In genomic region chr6:5998741-5999687, GRCh38 we compare ENCODE assay signal across 9 cellular contexts. TPM values are rescaled to one million over a fixed set of nuclear protein-coding genes. Genes with fewer than 3 reads are reported as not detected.
DNase-seq lines count a peak whose midpoint lies in the region; ATAC-seq, FAIRE-seq and TF ChIP-seq lines count a peak whose summit lies in the region.
"Had no signal": no experiment of that assay in that cellular context is flagged by ENCODE, and none has a peak within 500 bp of the region (broad histone marks: within the 10 kb centered on the region; RNA-seq: fewer than 3 reads in every experiment).

No MANE protein-coding gene starts in this region.

- DNase-seq in activated T-cell treated with anti-CD3 and anti-CD28 coated beads, Interleukin-2, amount 50 U/mL, for 24 hours = peak; percentile 50
- DNase-seq in activated T-cell treated with anti-CD3 and anti-CD28 coated beads for 4 hours (no peak), GM12878 (ENCODE audit: low read depth, low spot score) (no peak), HepG2 (ENCODE audit: low spot score) (no peak), thoracic aorta (ENCODE audit: low spot score) (no peak), NCI-H1930 (lab: John Stamatoyannopoulos, UW) (no peak), HEK293T (ENCODE audit: extremely low spot score) (no peak)
- DNase-seq: OCI-M1 had no signal

- peaks cover 74% of the 10 kb centered on the region for H3K4me1 Mint-ChIP-seq in activated T-cell treated with anti-CD3 and anti-CD28 coated beads, Interleukin-2, amount 50 U/mL, for 24 hours (ENCODE audit: low read depth)

- H3K36me3 Mint-ChIP-seq in activated T-cell treated with anti-CD3 and anti-CD28 coated beads, Interleukin-2, amount 50 U/mL, for 24 hours (ENCODE audit: low read depth) = no peaks in the 10 kb centered on the region

- POLR2A ChIA-PET in GM12878 (lab: Charles Lee) = no interaction called here
- POLR2A ChIA-PET in HepG2 (lab: Yijun Ruan, JAX) = no interaction called here
- POLR2A ChIA-PET in HEK293T (lab: Yijun Ruan, JAX) = interaction anchor here (2.4 kb wide), 1 partner anchor 8 kb away, joined by 12 read pairs; the partner anchor contains the start of gene NRN1

- no peak for TF ChIP-seq POLR2A in GM12878 (IDR thresholded peaks at IDR 0.05; ENCODE audit: low read depth, low read length)
- no peak for TF ChIP-seq POLR2A in HepG2 (IDR thresholded peaks at IDR 0.05; ENCODE audit: insufficient read depth in 1 of 2, low read depth in 2 of 2, low read length in 2 of 2)

- H3K4me2 ChIP-seq in GM12878 (ENCODE audit: control insufficient read depth, insufficient read depth) = peak overlapping the region; percentile 25; the same call in 1 of the 2 replicates
- H3K4me2 ChIP-seq in HepG2 (ENCODE audit: low read depth, low read length) = no peak overlapping the region

- no peaks in the 10 kb centered on the region for H3K36me3 ChIP-seq in GM12878 (ENCODE audit: control insufficient read depth in 2 of 2, insufficient read depth in 2 of 2, low read length in 1 of 2)
- H3K36me3 ChIP-seq in HepG2 (replicated peaks in 1 of 2; ENCODE audit: control insufficient read depth in 1 of 2, insufficient read depth in 2 of 2, low read length in 2 of 2) = no peaks in the 10 kb centered on the region
- H3K36me3 ChIP-seq in thoracic aorta = no peaks in the 10 kb centered on the region

- TF ChIP-seq EP300 in GM12878 (IDR thresholded peaks at IDR 0.05; ENCODE audit: borderline replicate concordance in 1 of 2, control insufficient read depth in 1 of 2, low read depth in 2 of 2, low read length in 2 of 2) (no peak), HepG2 (IDR thresholded peaks at IDR 0.05; ENCODE audit: low read depth in 2 of 2, low read length in 2 of 2) (no peak), HepG2 (CRISPR knock-in tag; IDR thresholded peaks at IDR 0.05; ENCODE audit: borderline replicate concordance) (no peak)

- ATAC-seq in GM12878 = no peak
- ATAC-seq in HepG2 = no peak
- ATAC-seq in thoracic aorta (ENCODE audit: insufficient number of reproducible peaks, low FRiP score, low read depth) = no peak
- ATAC-seq in HG02798 (IDR thresholded peaks at IDR 0.05; ENCODE audit: poor library complexity, unreplicated experiment) = no peak

- H3K4me1 ChIP-seq in GM12878 (ENCODE audit: control insufficient read depth, insufficient read depth, low read length) = no peaks in the 10 kb centered on the region; the same call in 1 of the 2 replicates
- H3K4me1 ChIP-seq in HepG2 (ENCODE audit: insufficient read depth, low read length) = peaks cover 14% of the 10 kb centered on the region
- peaks cover 18 to 48% of the 10 kb centered on the region in 2 donors for H3K4me1 ChIP-seq in thoracic aorta (ENCODE audit: control insufficient read depth in 1 of 2, low read depth in 2 of 2)

- 32% methylated on average over 59 of the region's 59 CpGs for WGBS in GM12878 (ENCODE audit: insufficient coverage, insufficient replicate concordance, low lambda C conversion rate, missing lambda C conversion rate)
- 38% methylated on average over 44 of the region's 59 CpGs for WGBS in HepG2 (ENCODE audit: low lambda C conversion rate)

- SMC1A ChIA-PET in GM12878 (lab: Charles Lee; ENCODE audit: uncharacterized antibody, unreplicated experiment) = interaction anchor here (1.2 kb wide), 1 partner anchor 13 kb away, joined by 3 read pairs; no protein-coding TSS in a partner anchor

- H3K9me3 Mint-ChIP-seq in activated T-cell treated with anti-CD3 and anti-CD28 coated beads, Interleukin-2, amount 50 U/mL, for 24 hours = peaks cover 4% of the 10 kb centered on the region

- RAD21 ChIA-PET in GM12878 (lab: Charles Lee; ENCODE audit: unreplicated experiment) = no interaction called here

- TF ChIP-seq CTCF in GM12878 (IDR thresholded peaks at IDR 0.05 in 2 of 3, conservative IDR thresholded peaks at IDR 0.05 in 1 of 3; ENCODE audit: control insufficient read depth in 2 of 3, extremely low read depth in 1 of 3, insufficient read depth in 1 of 3, low read depth in 3 of 3, low read length in 3 of 3) = no peak
- 0 out of 2 replicates have a peak, but pooled peaks have one; percentile 11 for TF ChIP-seq CTCF in HepG2 (CRISPR knock-in tag; IDR thresholded peaks at IDR 0.05)
- no peak for TF ChIP-seq CTCF in thoracic aorta (IDR thresholded peaks at IDR 0.05)

- intact Hi-C loops in GM12878 (cut with micrococcal nuclease; ENCODE audit: unreplicated experiment) = no loop called here
- intact Hi-C loops in HepG2 (cut with micrococcal nuclease; ENCODE audit: unreplicated experiment) = no loop called here

- no peak overlapping the region for H2AFZ ChIP-seq in GM12878 (ENCODE audit: control insufficient read depth, low read depth, low read length)
- H2AFZ ChIP-seq in HepG2 (ENCODE audit: low read length) = no peak overlapping the region

- H3K79me2 ChIP-seq in GM12878 (ENCODE audit: control insufficient read depth, insufficient read depth, low read length) = no peaks in the 10 kb centered on the region
- H3K79me2 ChIP-seq in HepG2 (ENCODE audit: insufficient read depth, low read length) = no peaks in the 10 kb centered on the region

- no TSS peak for BruUV-seq in GM12878 (replicated peaks; lab: Mats Ljungman, UMichigan)
- no TSS peak for BruUV-seq in HepG2 (replicated peaks; lab: Mats Ljungman, UMichigan)

- no peak for FAIRE-seq in GM12878 (lab: Jason Lieb, UNC)
- no peak for FAIRE-seq in HepG2 (lab: Jason Lieb, UNC)

- H3K9me3 ChIP-seq in GM12878 (replicated peaks; ENCODE audit: control insufficient read depth, insufficient read depth, low read length) = peaks cover 21% of the 10 kb centered on the region; the same call in 2 of the 3 replicates
- H3K9me3 ChIP-seq in HepG2 (ENCODE audit: low read length) = no peaks in the 10 kb centered on the region
- H3K9me3 ChIP-seq in thoracic aorta = no peaks in the 10 kb centered on the region

- H3K4me3 Mint-ChIP-seq in activated T-cell treated with anti-CD3 and anti-CD28 coated beads, Interleukin-2, amount 50 U/mL, for 24 hours = no peak overlapping the region

- no peak for TF ChIP-seq RAD21 in GM12878 (IDR thresholded peaks at IDR 0.05; ENCODE audit: insufficient read depth, low read depth, low read length)
- no peak for TF ChIP-seq RAD21 in HepG2 (CRISPR knock-in tag; IDR thresholded peaks at IDR 0.05)

- H3K27ac Mint-ChIP-seq in activated T-cell treated with anti-CD3 and anti-CD28 coated beads, Interleukin-2, amount 50 U/mL, for 24 hours = no peak overlapping the region

- in situ Hi-C loops in GM12878 (cut with MboI) = no loop called here
- in situ Hi-C loops in HepG2 (cut with HindIII; ENCODE audit: extremely low pct_ligation_motif_present, low pct_unique_long_range_greater_than_20kb) = no loop called here

- H3K27me3 Mint-ChIP-seq in activated T-cell treated with anti-CD3 and anti-CD28 coated beads, Interleukin-2, amount 50 U/mL, for 24 hours = peaks cover 94% of the 10 kb centered on the region

- no peaks in the 10 kb centered on the region for H4K20me1 ChIP-seq in GM12878 (ENCODE audit: control insufficient read depth, insufficient read depth)
- no peaks in the 10 kb centered on the region for H4K20me1 ChIP-seq in HepG2 (ENCODE audit: insufficient read depth, low read length)

- H3K27ac ChIP-seq in GM12878 (ENCODE audit: control insufficient read depth, insufficient read depth) (no peak overlapping the region), HepG2 (ENCODE audit: extremely low read length, insufficient read depth, low read length) (no peak overlapping the region), thoracic aorta (no peak overlapping the region)

- H3K4me3 ChIP-seq in GM12878 = no peak overlapping the region
- no peak overlapping the region; a peak in 1 of 6 replicates for H3K4me3 ChIP-seq in HepG2 (replicated peaks in 1 of 3; ENCODE audit: insufficient read depth in 1 of 3, low read depth in 2 of 3, low read length in 3 of 3)
- H3K4me3 ChIP-seq in thoracic aorta = peak overlapping the region; percentile 49

- H3K9ac ChIP-seq in GM12878 (ENCODE audit: control insufficient read depth, insufficient read depth, low read length) = no peak overlapping the region
- no peak overlapping the region for H3K9ac ChIP-seq in HepG2 (ENCODE audit: insufficient read depth, low read depth, low read length)

- H3K27me3 ChIP-seq in GM12878 (replicated peaks in 1 of 2; ENCODE audit: control insufficient read depth in 2 of 2, insufficient read depth in 2 of 2, low read length in 1 of 2) (peaks cover 35 to 63% of the 10 kb centered on the region in 2 experiments), HepG2 (ENCODE audit: control insufficient read depth in 1 of 2, insufficient read depth in 2 of 2, low read length in 2 of 2) (peaks cover 13 to 90% of the 10 kb centered on the region in 2 experiments), thoracic aorta (replicated peaks; ENCODE audit: insufficient read depth) (peaks cover 46% of the 10 kb centered on the region)

- CTCF ChIA-PET in GM12878 (lab: Yijun Ruan, JAX) = interaction anchor here (0.9 to 2.2 kb wide), 3 partner anchors 8 to 528 kb away, joined by 4 to 7 read pairs (median 6); partner anchors contain the start of gene NRN1
- CTCF ChIA-PET in HepG2 (lab: Yijun Ruan, JAX; ENCODE audit: low intra/inter-chr PET ratio, low total read pairs) = no interaction called here
- CTCF ChIA-PET in HEK293T (lab: Yijun Ruan, JAX) = interaction anchor here (1.1 kb wide), 1 partner anchor 9 kb away, joined by 3 read pairs; no protein-coding TSS in a partner anchor

RNA-seq across cellular contexts. Expression of gene NRN1, which starts 7.7 kb away (rescaled TPM):
- 2.2 and 3.2 TPM in 2 replicates for total RNA-seq in GM12878 (2013; cell fraction: nucleolus; rRNA removed)
- 0.11 and 0.17 TPM in 2 replicates for total RNA-seq in GM12878 (2014; rRNA removed)
- 0.13 and 0.18 TPM in 2 replicates for total RNA-seq in GM12878 (2014; rRNA removed; fragmentation: Illumina TruSeq; extraction: Trizol)
- total RNA-seq in GM12878 (2021) = 0.13 and 0.37 TPM in 2 replicates
- polyA plus RNA-seq in GM12878 (2011; ENCODE audit: low read depth) = 1.2 TPM
- 22.6 and 25.9 TPM in 2 replicates for polyA plus RNA-seq in GM12878 (2011; rRNA removed)
- 16.2 TPM in 2 replicates for polyA plus RNA-seq in GM12878 (2011; cell fraction: cytosol; rRNA removed)
- polyA plus RNA-seq in GM12878 (2011; cell fraction: nucleus; rRNA removed) = 9.7 and 9.8 TPM in 2 replicates
- polyA plus RNA-seq in GM12878 (2012) = 3.3 and 5.1 TPM in 2 replicates
- 0.25 TPM in 1 of 2 replicates, not detected in the other for polyA plus RNA-seq in GM12878 (2014; fragmentation: Illumina TruSeq; extraction: Trizol)
- under 1 TPM; 0.15 to 0.23 TPM for polyA plus RNA-seq in GM12878 (2014; fragmentation: Nextera tagmentation; extraction: Ambion mirVana)
- 0.16 and 0.26 TPM in 2 replicates for polyA plus RNA-seq in GM12878 (2014; rRNA removed)
- under 1 TPM in 1 of 2 experiments, not detected in 1; 0.24 TPM for polyA plus RNA-seq in GM12878 (2016; fragmentation: Nextera tagmentation; extraction: Ambion mirVana)
- 9.9 and 10.5 TPM in 2 replicates for polyA minus RNA-seq in GM12878 (2011; rRNA and poly(A)+ RNA removed)
- polyA minus RNA-seq in GM12878 (2011; cell fraction: cytosol; rRNA and poly(A)+ RNA removed) = 4.3 and 4.7 TPM in 2 replicates
- polyA minus RNA-seq in GM12878 (2011; cell fraction: nucleus; rRNA and poly(A)+ RNA removed) = 1.2 and 1.5 TPM in 2 replicates
- total RNA-seq in HepG2 (2016; rRNA removed; fragmentation: Illumina TruSeq; extraction: Trizol) = not detected in 2 replicates
- not detected in 2 replicates for total RNA-seq in HepG2 (2016; cell fraction: cytosol; rRNA removed; fragmentation: Illumina TruSeq; extraction: Trizol; ENCODE audit: low read depth)
- total RNA-seq in HepG2 (2016; cell fraction: insoluble cytoplasmic fraction; rRNA removed; fragmentation: Illumina TruSeq; extraction: Trizol) = not detected in 2 replicates
- total RNA-seq in HepG2 (2016; cell fraction: membrane; rRNA removed; fragmentation: Illumina TruSeq; extraction: Trizol) = 0.24 TPM in 1 of 2 replicates, not detected in the other
- not detected in 2 replicates for total RNA-seq in HepG2 (2016; cell fraction: nucleus; rRNA removed; fragmentation: Illumina TruSeq; extraction: Trizol)
- 0.04 and 0.11 TPM in 2 replicates for polyA plus RNA-seq in HepG2 (2011; rRNA removed)
- 0.12 and 0.18 TPM in 2 replicates for polyA plus RNA-seq in HepG2 (2011; cell fraction: cytosol; rRNA removed)
- 0.14 TPM in 1 of 2 replicates, not detected in the other for polyA plus RNA-seq in HepG2 (2011; cell fraction: nucleus; rRNA removed)
- 0.08 and 0.30 TPM in 2 replicates for polyA plus RNA-seq in HepG2 (2012)
- polyA plus RNA-seq in HepG2 (2016; cell fraction: cytosol; fragmentation: Illumina TruSeq; extraction: Trizol; ENCODE audit: low read depth) = not detected in 2 replicates
- not detected in 2 replicates for polyA plus RNA-seq in HepG2 (2016; cell fraction: insoluble cytoplasmic fraction; fragmentation: Illumina TruSeq; extraction: Trizol; ENCODE audit: low read depth)
- polyA plus RNA-seq in HepG2 (2016; cell fraction: membrane; fragmentation: Illumina TruSeq; extraction: Trizol; ENCODE audit: low read depth) = 0.13 TPM in 1 of 2 replicates, not detected in the other
- not detected in 2 replicates for polyA plus RNA-seq in HepG2 (2016; cell fraction: nucleus; fragmentation: Illumina TruSeq; extraction: Trizol; ENCODE audit: insufficient read depth, low read depth)
- polyA minus RNA-seq in HepG2 (2011; rRNA and poly(A)+ RNA removed; ENCODE audit: low replicate concordance) = not detected in 2 replicates
- polyA minus RNA-seq in HepG2 (2011; cell fraction: cytosol; rRNA and poly(A)+ RNA removed) = not detected in 2 replicates
- not detected in 2 replicates for polyA minus RNA-seq in HepG2 (2011; cell fraction: nucleus; rRNA and poly(A)+ RNA removed)
- 1 to 10 TPM; 5.0 to 7.5 TPM for total RNA-seq in thoracic aorta
